ENCODE assay signal across 1 cellular context in the genomic region with DNA sequence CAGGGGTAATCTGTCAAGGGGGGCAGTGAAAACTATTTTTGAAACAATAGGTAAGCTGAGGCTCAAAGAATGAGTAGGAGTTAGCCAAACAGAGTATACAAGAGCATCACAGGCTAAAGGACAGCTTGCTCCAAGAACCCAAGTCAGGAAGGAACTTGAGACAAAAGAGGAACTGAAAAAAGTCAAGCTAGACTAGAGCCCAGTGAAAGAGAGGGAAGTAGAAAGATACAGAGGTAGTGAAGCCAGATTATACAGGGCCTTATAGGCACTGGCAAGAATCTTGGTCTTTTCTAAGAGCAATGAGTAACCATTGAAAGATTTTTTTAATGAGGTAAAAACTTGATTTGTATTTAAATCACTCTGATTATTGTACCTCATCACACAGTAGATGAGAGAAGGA.
TF ChIP-seq lines count a peak whose summit lies in the region.

No MANE protein-coding gene starts in this region.

TF ChIP-seq in GM12878, 131 proteins besides CTCF, POLR2A, EP300 and RAD21 (continued from another document and continues in another):
- TF ChIP-seq, protein P1, sequence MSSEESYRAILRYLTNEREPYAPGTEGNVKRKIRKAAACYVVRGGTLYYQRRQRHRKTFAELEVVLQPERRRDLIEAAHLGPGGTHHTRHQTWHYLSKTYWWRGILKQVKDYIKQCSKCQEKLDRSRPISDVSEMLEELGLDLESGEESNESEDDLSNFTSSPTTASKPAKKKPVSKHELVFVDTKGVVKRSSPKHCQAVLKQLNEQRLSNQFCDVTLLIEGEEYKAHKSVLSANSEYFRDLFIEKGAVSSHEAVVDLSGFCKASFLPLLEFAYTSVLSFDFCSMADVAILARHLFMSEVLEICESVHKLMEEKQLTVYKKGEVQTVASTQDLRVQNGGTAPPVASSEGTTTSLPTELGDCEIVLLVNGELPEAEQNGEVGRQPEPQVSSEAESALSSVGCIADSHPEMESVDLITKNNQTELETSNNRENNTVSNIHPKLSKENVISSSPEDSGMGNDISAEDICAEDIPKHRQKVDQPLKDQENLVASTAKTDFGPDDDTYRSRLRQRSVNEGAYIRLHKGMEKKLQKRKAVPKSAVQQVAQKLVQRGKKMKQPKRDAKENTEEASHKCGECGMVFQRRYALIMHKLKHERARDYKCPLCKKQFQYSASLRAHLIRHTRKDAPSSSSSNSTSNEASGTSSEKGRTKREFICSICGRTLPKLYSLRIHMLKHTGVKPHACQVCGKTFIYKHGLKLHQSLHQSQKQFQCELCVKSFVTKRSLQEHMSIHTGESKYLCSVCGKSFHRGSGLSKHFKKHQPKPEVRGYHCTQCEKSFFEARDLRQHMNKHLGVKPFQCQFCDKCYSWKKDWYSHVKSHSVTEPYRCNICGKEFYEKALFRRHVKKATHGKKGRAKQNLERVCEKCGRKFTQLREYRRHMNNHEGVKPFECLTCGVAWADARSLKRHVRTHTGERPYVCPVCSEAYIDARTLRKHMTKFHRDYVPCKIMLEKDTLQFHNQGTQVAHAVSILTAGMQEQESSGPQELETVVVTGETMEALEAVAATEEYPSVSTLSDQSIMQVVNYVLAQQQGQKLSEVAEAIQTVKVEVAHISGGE (CRISPR knock-in tag; IDR thresholded peaks at IDR 0.05): no peak
- TF ChIP-seq TCF3 (IDR thresholded peaks at IDR 0.05; ENCODE audit: borderline replicate concordance, insufficient read depth, low read depth, low read length): no peak
- peak; percentile 70; the same call in 1 of the 2 replicates for TF ChIP-seq DPF2 (IDR thresholded peaks at IDR 0.05)
- TF ChIP-seq, protein P2, sequence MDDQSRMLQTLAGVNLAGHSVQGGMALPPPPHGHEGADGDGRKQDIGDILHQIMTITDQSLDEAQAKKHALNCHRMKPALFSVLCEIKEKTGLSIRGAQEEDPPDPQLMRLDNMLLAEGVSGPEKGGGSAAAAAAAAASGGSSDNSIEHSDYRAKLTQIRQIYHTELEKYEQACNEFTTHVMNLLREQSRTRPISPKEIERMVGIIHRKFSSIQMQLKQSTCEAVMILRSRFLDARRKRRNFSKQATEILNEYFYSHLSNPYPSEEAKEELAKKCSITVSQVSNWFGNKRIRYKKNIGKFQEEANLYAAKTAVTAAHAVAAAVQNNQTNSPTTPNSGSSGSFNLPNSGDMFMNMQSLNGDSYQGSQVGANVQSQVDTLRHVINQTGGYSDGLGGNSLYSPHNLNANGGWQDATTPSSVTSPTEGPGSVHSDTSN (IDR thresholded peaks at IDR 0.05; ENCODE audit: insufficient replicate concordance, low read depth, low read length): no peak
- TF ChIP-seq, protein P3, sequence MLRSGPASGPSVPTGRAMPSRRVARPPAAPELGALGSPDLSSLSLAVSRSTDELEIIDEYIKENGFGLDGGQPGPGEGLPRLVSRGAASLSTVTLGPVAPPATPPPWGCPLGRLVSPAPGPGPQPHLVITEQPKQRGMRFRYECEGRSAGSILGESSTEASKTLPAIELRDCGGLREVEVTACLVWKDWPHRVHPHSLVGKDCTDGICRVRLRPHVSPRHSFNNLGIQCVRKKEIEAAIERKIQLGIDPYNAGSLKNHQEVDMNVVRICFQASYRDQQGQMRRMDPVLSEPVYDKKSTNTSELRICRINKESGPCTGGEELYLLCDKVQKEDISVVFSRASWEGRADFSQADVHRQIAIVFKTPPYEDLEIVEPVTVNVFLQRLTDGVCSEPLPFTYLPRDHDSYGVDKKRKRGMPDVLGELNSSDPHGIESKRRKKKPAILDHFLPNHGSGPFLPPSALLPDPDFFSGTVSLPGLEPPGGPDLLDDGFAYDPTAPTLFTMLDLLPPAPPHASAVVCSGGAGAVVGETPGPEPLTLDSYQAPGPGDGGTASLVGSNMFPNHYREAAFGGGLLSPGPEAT (IDR thresholded peaks at IDR 0.05; ENCODE audit: low read depth): 0 out of 2 replicates have a peak, but pooled peaks have one; percentile 37
- TF ChIP-seq ETV6 (conservative IDR thresholded peaks at IDR 0.05 in 1 of 2, IDR thresholded peaks at IDR 0.05 in 1 of 2; ENCODE audit: borderline replicate concordance in 1 of 2, low read depth in 1 of 2): peak in 1 of 2 experiments; percentile 87; a peak in 2 of 4 replicates
- TF ChIP-seq, protein P4, sequence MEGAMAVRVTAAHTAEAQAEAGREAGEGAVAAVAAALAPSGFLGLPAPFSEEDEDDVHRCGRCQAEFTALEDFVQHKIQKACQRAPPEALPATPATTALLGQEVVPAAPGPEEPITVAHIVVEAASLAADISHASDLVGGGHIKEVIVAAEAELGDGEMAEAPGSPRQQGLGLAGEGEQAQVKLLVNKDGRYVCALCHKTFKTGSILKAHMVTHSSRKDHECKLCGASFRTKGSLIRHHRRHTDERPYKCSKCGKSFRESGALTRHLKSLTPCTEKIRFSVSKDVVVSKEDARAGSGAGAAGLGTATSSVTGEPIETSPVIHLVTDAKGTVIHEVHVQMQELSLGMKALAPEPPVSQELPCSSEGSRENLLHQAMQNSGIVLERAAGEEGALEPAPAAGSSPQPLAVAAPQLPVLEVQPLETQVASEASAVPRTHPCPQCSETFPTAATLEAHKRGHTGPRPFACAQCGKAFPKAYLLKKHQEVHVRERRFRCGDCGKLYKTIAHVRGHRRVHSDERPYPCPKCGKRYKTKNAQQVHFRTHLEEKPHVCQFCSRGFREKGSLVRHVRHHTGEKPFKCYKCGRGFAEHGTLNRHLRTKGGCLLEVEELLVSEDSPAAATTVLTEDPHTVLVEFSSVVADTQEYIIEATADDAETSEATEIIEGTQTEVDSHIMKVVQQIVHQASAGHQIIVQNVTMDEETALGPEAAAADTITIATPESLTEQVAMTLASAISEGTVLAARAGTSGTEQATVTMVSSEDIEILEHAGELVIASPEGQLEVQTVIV (IDR thresholded peaks at IDR 0.05; ENCODE audit: borderline replicate concordance, partially characterized antibody): no peak
- TF ChIP-seq EED (IDR thresholded peaks at IDR 0.05; ENCODE audit: low read depth): peak; percentile 71
- no peak for TF ChIP-seq ATF7 (IDR thresholded peaks at IDR 0.05; ENCODE audit: low read depth)
- TF ChIP-seq POLR2AphosphoS5 (IDR thresholded peaks at IDR 0.05; ENCODE audit: low read length): no peak
- no peak for TF ChIP-seq CBX5 (IDR thresholded peaks at IDR 0.05; ENCODE audit: low read depth)
- TF ChIP-seq TAF1 (IDR thresholded peaks at IDR 0.05; ENCODE audit: borderline replicate concordance, low read depth, low read length): no peak
- TF ChIP-seq, protein P5, sequence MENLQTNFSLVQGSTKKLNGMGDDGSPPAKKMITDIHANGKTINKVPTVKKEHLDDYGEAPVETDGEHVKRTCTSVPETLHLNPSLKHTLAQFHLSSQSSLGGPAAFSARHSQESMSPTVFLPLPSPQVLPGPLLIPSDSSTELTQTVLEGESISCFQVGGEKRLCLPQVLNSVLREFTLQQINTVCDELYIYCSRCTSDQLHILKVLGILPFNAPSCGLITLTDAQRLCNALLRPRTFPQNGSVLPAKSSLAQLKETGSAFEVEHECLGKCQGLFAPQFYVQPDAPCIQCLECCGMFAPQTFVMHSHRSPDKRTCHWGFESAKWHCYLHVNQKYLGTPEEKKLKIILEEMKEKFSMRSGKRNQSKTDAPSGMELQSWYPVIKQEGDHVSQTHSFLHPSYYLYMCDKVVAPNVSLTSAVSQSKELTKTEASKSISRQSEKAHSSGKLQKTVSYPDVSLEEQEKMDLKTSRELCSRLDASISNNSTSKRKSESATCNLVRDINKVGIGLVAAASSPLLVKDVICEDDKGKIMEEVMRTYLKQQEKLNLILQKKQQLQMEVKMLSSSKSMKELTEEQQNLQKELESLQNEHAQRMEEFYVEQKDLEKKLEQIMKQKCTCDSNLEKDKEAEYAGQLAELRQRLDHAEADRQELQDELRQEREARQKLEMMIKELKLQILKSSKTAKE (IDR thresholded peaks at IDR 0.05; ENCODE audit: low read depth, poor library complexity, severe bottlenecking): no peak
- no peak for TF ChIP-seq CBX3 (IDR thresholded peaks at IDR 0.05; ENCODE audit: borderline replicate concordance, low read depth)
- TF ChIP-seq SPI1 (IDR thresholded peaks at IDR 0.05; ENCODE audit: borderline replicate concordance, insufficient read depth, low read depth, low read length): peak; percentile 98
- TF ChIP-seq RB1 (IDR thresholded peaks at IDR 0.05; ENCODE audit: borderline replicate concordance): no peak
- peak; percentile 87 for TF ChIP-seq IRF4 (IDR thresholded peaks at IDR 0.05; ENCODE audit: low read depth, low read length)
- no peak for TF ChIP-seq ASH2L (IDR thresholded peaks at IDR 0.05; ENCODE audit: borderline replicate concordance, low read depth)
- TF ChIP-seq, protein P6, sequence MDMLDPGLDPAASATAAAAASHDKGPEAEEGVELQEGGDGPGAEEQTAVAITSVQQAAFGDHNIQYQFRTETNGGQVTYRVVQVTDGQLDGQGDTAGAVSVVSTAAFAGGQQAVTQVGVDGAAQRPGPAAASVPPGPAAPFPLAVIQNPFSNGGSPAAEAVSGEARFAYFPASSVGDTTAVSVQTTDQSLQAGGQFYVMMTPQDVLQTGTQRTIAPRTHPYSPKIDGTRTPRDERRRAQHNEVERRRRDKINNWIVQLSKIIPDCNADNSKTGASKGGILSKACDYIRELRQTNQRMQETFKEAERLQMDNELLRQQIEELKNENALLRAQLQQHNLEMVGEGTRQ (IDR thresholded peaks at IDR 0.05; ENCODE audit: borderline replicate concordance, low read depth, low read length): no peak
- TF ChIP-seq, protein P7, sequence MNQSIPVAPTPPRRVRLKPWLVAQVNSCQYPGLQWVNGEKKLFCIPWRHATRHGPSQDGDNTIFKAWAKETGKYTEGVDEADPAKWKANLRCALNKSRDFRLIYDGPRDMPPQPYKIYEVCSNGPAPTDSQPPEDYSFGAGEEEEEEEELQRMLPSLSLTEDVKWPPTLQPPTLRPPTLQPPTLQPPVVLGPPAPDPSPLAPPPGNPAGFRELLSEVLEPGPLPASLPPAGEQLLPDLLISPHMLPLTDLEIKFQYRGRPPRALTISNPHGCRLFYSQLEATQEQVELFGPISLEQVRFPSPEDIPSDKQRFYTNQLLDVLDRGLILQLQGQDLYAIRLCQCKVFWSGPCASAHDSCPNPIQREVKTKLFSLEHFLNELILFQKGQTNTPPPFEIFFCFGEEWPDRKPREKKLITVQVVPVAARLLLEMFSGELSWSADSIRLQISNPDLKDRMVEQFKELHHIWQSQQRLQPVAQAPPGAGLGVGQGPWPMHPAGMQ (IDR thresholded peaks at IDR 0.05; ENCODE audit: borderline replicate concordance): no peak
- TF ChIP-seq IKZF2 (IDR thresholded peaks at IDR 0.05): peak; percentile 85 to 86
- TF ChIP-seq, protein P8, sequence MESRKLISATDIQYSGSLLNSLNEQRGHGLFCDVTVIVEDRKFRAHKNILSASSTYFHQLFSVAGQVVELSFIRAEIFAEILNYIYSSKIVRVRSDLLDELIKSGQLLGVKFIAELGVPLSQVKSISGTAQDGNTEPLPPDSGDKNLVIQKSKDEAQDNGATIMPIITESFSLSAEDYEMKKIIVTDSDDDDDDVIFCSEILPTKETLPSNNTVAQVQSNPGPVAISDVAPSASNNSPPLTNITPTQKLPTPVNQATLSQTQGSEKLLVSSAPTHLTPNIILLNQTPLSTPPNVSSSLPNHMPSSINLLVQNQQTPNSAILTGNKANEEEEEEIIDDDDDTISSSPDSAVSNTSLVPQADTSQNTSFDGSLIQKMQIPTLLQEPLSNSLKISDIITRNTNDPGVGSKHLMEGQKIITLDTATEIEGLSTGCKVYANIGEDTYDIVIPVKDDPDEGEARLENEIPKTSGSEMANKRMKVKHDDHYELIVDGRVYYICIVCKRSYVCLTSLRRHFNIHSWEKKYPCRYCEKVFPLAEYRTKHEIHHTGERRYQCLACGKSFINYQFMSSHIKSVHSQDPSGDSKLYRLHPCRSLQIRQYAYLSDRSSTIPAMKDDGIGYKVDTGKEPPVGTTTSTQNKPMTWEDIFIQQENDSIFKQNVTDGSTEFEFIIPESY (IDR thresholded peaks at IDR 0.05): no peak
- TF ChIP-seq, protein P9, sequence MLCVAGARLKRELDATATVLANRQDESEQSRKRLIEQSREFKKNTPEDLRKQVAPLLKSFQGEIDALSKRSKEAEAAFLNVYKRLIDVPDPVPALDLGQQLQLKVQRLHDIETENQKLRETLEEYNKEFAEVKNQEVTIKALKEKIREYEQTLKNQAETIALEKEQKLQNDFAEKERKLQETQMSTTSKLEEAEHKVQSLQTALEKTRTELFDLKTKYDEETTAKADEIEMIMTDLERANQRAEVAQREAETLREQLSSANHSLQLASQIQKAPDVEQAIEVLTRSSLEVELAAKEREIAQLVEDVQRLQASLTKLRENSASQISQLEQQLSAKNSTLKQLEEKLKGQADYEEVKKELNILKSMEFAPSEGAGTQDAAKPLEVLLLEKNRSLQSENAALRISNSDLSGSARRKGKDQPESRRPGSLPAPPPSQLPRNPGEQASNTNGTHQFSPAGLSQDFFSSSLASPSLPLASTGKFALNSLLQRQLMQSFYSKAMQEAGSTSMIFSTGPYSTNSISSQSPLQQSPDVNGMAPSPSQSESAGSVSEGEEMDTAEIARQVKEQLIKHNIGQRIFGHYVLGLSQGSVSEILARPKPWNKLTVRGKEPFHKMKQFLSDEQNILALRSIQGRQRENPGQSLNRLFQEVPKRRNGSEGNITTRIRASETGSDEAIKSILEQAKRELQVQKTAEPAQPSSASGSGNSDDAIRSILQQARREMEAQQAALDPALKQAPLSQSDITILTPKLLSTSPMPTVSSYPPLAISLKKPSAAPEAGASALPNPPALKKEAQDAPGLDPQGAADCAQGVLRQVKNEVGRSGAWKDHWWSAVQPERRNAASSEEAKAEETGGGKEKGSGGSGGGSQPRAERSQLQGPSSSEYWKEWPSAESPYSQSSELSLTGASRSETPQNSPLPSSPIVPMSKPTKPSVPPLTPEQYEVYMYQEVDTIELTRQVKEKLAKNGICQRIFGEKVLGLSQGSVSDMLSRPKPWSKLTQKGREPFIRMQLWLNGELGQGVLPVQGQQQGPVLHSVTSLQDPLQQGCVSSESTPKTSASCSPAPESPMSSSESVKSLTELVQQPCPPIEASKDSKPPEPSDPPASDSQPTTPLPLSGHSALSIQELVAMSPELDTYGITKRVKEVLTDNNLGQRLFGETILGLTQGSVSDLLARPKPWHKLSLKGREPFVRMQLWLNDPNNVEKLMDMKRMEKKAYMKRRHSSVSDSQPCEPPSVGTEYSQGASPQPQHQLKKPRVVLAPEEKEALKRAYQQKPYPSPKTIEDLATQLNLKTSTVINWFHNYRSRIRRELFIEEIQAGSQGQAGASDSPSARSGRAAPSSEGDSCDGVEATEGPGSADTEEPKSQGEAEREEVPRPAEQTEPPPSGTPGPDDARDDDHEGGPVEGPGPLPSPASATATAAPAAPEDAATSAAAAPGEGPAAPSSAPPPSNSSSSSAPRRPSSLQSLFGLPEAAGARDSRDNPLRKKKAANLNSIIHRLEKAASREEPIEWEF (IDR thresholded peaks at IDR 0.05; ENCODE audit: insufficient replicate concordance, low read depth, low read length): peak; percentile 30
- no peak for TF ChIP-seq SIN3A (IDR thresholded peaks at IDR 0.05; ENCODE audit: low read depth, low read length)
- TF ChIP-seq, protein P10, sequence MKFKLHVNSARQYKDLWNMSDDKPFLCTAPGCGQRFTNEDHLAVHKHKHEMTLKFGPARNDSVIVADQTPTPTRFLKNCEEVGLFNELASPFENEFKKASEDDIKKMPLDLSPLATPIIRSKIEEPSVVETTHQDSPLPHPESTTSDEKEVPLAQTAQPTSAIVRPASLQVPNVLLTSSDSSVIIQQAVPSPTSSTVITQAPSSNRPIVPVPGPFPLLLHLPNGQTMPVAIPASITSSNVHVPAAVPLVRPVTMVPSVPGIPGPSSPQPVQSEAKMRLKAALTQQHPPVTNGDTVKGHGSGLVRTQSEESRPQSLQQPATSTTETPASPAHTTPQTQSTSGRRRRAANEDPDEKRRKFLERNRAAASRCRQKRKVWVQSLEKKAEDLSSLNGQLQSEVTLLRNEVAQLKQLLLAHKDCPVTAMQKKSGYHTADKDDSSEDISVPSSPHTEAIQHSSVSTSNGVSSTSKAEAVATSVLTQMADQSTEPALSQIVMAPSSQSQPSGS (IDR thresholded peaks at IDR 0.05; ENCODE audit: low read length): no peak
- TF ChIP-seq MTA2 (IDR thresholded peaks at IDR 0.05; ENCODE audit: low read depth): peak; percentile 50; the same call in 1 of the 2 replicates
- 0 out of 2 replicates have a peak, but pooled peaks have one; percentile 23 for TF ChIP-seq CREM (IDR thresholded peaks at IDR 0.05; ENCODE audit: low read depth)
- no peak for TF ChIP-seq STAT1 (conservative IDR thresholded peaks at IDR 0.05)
